8 cellular contexts compared by ENCODE assay signal in the genomic region with DNA sequence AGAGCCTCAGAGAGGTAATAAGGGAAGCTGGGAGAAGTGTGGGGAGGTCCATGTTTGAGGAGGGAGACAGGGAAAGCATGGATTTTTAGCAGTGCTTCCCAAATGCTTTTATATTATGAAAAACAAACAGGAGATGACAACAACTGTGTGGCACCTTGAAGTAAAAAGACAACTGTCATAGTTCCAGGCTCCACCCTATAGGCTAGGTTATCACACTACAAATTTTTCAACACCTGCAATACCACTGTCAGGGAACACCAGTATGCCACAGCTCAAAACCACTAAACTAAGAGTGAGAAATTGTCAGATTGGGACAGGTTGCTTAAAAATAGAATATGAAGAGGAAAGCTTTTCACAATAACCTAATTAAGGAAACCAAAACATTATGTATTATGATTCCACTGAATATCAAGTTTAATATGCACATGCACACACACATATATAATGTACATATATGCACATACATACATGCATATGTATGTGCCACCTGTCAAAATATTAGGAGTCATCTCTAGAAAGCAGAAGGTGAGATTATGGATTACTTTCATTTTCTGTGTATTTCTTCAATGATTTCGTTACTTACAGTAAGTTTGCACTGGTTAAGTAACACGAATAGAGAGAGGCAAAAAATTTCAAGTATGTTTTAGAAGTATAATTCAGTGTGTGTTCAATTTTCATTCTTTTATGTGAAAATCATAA.
DNase-seq lines count a peak whose midpoint lies in the region; ATAC-seq and TF ChIP-seq lines count a peak whose summit lies in the region.

No MANE protein-coding gene starts in this region.

- intact Hi-C loops in testis (cut with DNase I; ENCODE audit: low total_unique reads): no loop called here

- no peaks in the 10 kb centered on the region for H3K36me3 ChIP-seq in testis (ENCODE audit: low read depth, missing control alignments)

- no peaks in the 10 kb centered on the region for H3K9me3 Mint-ChIP-seq in immature natural killer cell

- H3K9me3 ChIP-seq in testis: no peaks in the 10 kb centered on the region

- H3K4me1 Mint-ChIP-seq in immature natural killer cell: peaks cover 16 to 24% of the 10 kb centered on the region in 2 donors

- DNase-seq in immature natural killer cell: peak in 2 of 3 donors; percentile 9 to 13
- DNase-seq in NCI-H748 (lab: John Stamatoyannopoulos, UW; ENCODE audit: unreplicated experiment): no peak
- no peak for DNase-seq in retina
- DNase-seq in testis: no peak
- no peak for DNase-seq in KG1 (lab: John Stamatoyannopoulos, UW)

- peak; percentile 15 for TF ChIP-seq POLR2A in GM15510 (IDR thresholded peaks at IDR 0.05; ENCODE audit: borderline replicate concordance, extremely low read depth, insufficient read length)
- no peak for TF ChIP-seq POLR2A in testis (IDR thresholded peaks at IDR 0.05)

- no peaks in the 10 kb centered on the region for H3K27me3 ChIP-seq in testis

- H3K27ac Mint-ChIP-seq in immature natural killer cell: peak overlapping the region; percentile 41 to 78 (median 52)

- H3K4me3 Mint-ChIP-seq in immature natural killer cell: peak overlapping the region; percentile 50 to 86 (median 72)

- no peaks in the 10 kb centered on the region for H3K4me1 ChIP-seq in testis

- no peak overlapping the region for H3K4me3 ChIP-seq in testis

- H3K36me3 Mint-ChIP-seq in immature natural killer cell: no peaks in the 10 kb centered on the region

- H3K27ac ChIP-seq in testis: no peak overlapping the region

- peaks cover 0 to 6% (median 0%) of the 10 kb centered on the region in 3 donors for H3K27me3 Mint-ChIP-seq in immature natural killer cell (ENCODE audit: low read depth in 3 of 3)

- ATAC-seq in GM21423 (IDR thresholded peaks at IDR 0.05; ENCODE audit: unreplicated experiment) (peak; percentile 90), HG03439 (IDR thresholded peaks at IDR 0.05; ENCODE audit: unreplicated experiment) (peak; percentile 81)

- TF ChIP-seq CTCF in testis (IDR thresholded peaks at IDR 0.05): no peak

- WGBS in testis, 2 donors: 43 to 58% methylated on average over 2 of the region's 2 CpGs

Comparison
In these comparisons a context has a peak if more than half of its experiments do, and no peak if none do; other contexts are left out.
1. DNase-seq: peak in immature natural killer cell (2 of 3); none in NCI-H748 (single experiment), retina (single experiment), testis (single experiment) and KG1 (single experiment).